In the genomic region with DNA sequence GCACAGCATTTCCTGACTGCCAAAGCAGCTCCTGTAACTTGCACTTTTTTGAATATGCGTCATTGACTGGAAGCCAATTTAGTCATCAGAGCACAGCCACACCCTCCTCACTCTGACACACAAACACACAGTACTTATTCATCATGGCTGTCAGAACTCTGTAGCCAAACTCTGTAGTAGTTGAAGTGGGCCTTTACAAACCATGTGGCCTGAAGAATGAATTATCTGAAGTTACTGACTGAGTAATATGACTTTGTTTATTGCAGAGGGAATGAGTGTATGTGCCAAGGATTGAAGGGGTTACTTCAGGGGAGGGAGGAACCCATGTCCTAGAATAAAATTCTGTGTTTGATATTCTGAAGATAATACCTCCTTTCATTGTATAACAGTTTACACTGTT, we compare ENCODE assay signal across 8 cellular contexts.
DNase-seq lines count a peak whose midpoint lies in the region; ATAC-seq, FAIRE-seq and TF ChIP-seq lines count a peak whose summit lies in the region.

No MANE protein-coding gene starts in this region.

- H3K36me3 Mint-ChIP-seq in activated T-cell treated with anti-CD3 and anti-CD28 coated beads, Interleukin-2, amount 50 U/mL, for 24 hours (ENCODE audit: low read depth) = peaks cover 59% of the 10 kb centered on the region
- H3K36me3 Mint-ChIP-seq in H9 (ENCODE audit: insufficient read depth in 1 of 3, low read depth in 3 of 3) = peaks cover 0 to 5% (median 0%) of the 10 kb centered on the region in 3 experiments; a peak in 3 of 7 replicates
- H3K36me3 Mint-ChIP-seq in naive thymus-derived CD8-positive, alpha-beta T cell = peaks cover 0 to 75% (median 41%) of the 10 kb centered on the region in 3 donors

- H3K56ac ChIP-seq in H9 (ENCODE audit: insufficient read length, low read depth, low read length) = no peak overlapping the region

- no peak for DNase-seq in activated T-cell treated with anti-CD3 and anti-CD28 coated beads, Interleukin-2, amount 50 U/mL, for 24 hours
- no peak for DNase-seq in activated T-cell treated with anti-CD3 and anti-CD28 coated beads, Interleukin-2, amount 50 U/mL, for 1 hour
- DNase-seq in RCC 7860 (ENCODE audit: low spot score) (peak; percentile 76), trophoblast cell (peak; percentile 57 to 82), H9 (no peak)
- no peak for DNase-seq in naive thymus-derived CD8-positive, alpha-beta T cell

- TF ChIP-seq CTCF in H9 (conservative IDR thresholded peaks at IDR 0.05) = no peak

- POLR2A ChIA-PET in naive thymus-derived CD8-positive, alpha-beta T cell (lab: Charles Lee) = no interaction called here

- H3T11ph ChIP-seq in H9 (ENCODE audit: low read length) = no peak overlapping the region

- H3K4me2 ChIP-seq in trophoblast cell (ENCODE audit: low read length) (no peak overlapping the region), H9 (ENCODE audit: insufficient read depth, insufficient read length, low read length) (no peak overlapping the region)

- WGBS in esophagus, 2 donors = 18 to 27% methylated on average over 1 of the region's 1 CpG
- WGBS in trophoblast cell (ENCODE audit: extremely low coverage, insufficient coverage, insufficient read length) = no CpG with 5 or more reads among the region's 1 CpG
- WGBS in H9 (ENCODE audit: extremely low coverage, insufficient read length, low lambda C conversion rate) = no CpG with 5 or more reads among the region's 1 CpG

- H3K27ac ChIP-seq in esophagus (ENCODE audit: low read depth in 2 of 2, low read length in 1 of 2) (peak overlapping the region; percentile 7 to 73), trophoblast cell (ENCODE audit: low read depth, low read length) (no peak overlapping the region), H9 (ENCODE audit: insufficient read length, low read depth, low read length) (no peak overlapping the region)

- H3K18ac ChIP-seq in trophoblast cell (ENCODE audit: low read length) (no peak overlapping the region), H9 (ENCODE audit: insufficient read length, low read depth, low read length) (no peak overlapping the region)

- no peak overlapping the region for H2BK120ac ChIP-seq in trophoblast cell (ENCODE audit: insufficient read depth, low read length, poor library complexity)
- H2BK120ac ChIP-seq in H9 (ENCODE audit: low read depth, low read length, poor library complexity, severe bottlenecking) = no peak overlapping the region

- no peak overlapping the region for H3K4me3 Mint-ChIP-seq in activated T-cell treated with anti-CD3 and anti-CD28 coated beads, Interleukin-2, amount 50 U/mL, for 24 hours
- no peak overlapping the region for H3K4me3 Mint-ChIP-seq in H9
- H3K4me3 Mint-ChIP-seq in naive thymus-derived CD8-positive, alpha-beta T cell = no peak overlapping the region

- H3K23me2 ChIP-seq in H9 (ENCODE audit: insufficient read length, low read depth, low read length, poor library complexity, severe bottlenecking) = no peaks in the 10 kb centered on the region

- no peak overlapping the region for H4K91ac ChIP-seq in trophoblast cell (ENCODE audit: low read depth, low read length)
- H4K91ac ChIP-seq in H9 (ENCODE audit: insufficient read length, low read depth, low read length) = no peak overlapping the region

- H2BK12ac ChIP-seq in trophoblast cell (ENCODE audit: low read length) (no peak overlapping the region), H9 (ENCODE audit: insufficient read length, low read depth, low read length) (no peak overlapping the region)

- H3K27ac Mint-ChIP-seq in activated T-cell treated with anti-CD3 and anti-CD28 coated beads, Interleukin-2, amount 50 U/mL, for 24 hours = peak overlapping the region; percentile 71
- 0 out of 7 replicates have a peak overlapping the region, but pooled peaks of 1 of the 3 experiments have one; percentile 28 for H3K27ac Mint-ChIP-seq in H9
- H3K27ac Mint-ChIP-seq in naive thymus-derived CD8-positive, alpha-beta T cell = no peak overlapping the region

- peaks cover 4% of the 10 kb centered on the region for H3K4me1 Mint-ChIP-seq in activated T-cell treated with anti-CD3 and anti-CD28 coated beads, Interleukin-2, amount 50 U/mL, for 24 hours (ENCODE audit: low read depth)
- H3K4me1 Mint-ChIP-seq in H9 = peaks cover 14 to 26% of the 10 kb centered on the region in 2 experiments
- no peaks in the 10 kb centered on the region for H3K4me1 Mint-ChIP-seq in naive thymus-derived CD8-positive, alpha-beta T cell

- H3K9me3 ChIP-seq in esophagus (ENCODE audit: control insufficient read depth in 2 of 2, insufficient read depth in 1 of 2, low read depth in 1 of 2, low read length in 1 of 2) = no peaks in the 10 kb centered on the region
- H3K9me3 ChIP-seq in trophoblast cell (ENCODE audit: insufficient read depth, low read depth, low read length) = no peaks in the 10 kb centered on the region
- H3K9me3 ChIP-seq in H9 (ENCODE audit: control insufficient read depth, low read depth, low read length) = no peaks in the 10 kb centered on the region

- H3K27me3 Mint-ChIP-seq in activated T-cell treated with anti-CD3 and anti-CD28 coated beads, Interleukin-2, amount 50 U/mL, for 24 hours = no peaks in the 10 kb centered on the region
- no peaks in the 10 kb centered on the region for H3K27me3 Mint-ChIP-seq in H9 (ENCODE audit: low read depth)
- H3K27me3 Mint-ChIP-seq in naive thymus-derived CD8-positive, alpha-beta T cell = no peaks in the 10 kb centered on the region

- no peak for ATAC-seq in GM21528 (IDR thresholded peaks at IDR 0.05; ENCODE audit: low FRiP score, unreplicated experiment)
- ATAC-seq in naive thymus-derived CD8-positive, alpha-beta T cell = no peak

- H3K79me1 ChIP-seq in trophoblast cell (ENCODE audit: low read length) (peaks cover 4% of the 10 kb centered on the region), H9 (ENCODE audit: insufficient read depth, low read depth, low read length, poor library complexity, severe bottlenecking) (no peaks in the 10 kb centered on the region)

- no peak overlapping the region for H3K4ac ChIP-seq in trophoblast cell (ENCODE audit: low read depth, low read length)
- no peak overlapping the region for H3K4ac ChIP-seq in H9 (ENCODE audit: low read depth, low read length)

- peak; percentile 89 for FAIRE-seq in RCC 7860 (lab: Jason Lieb, UNC)

- no peaks in the 10 kb centered on the region for H4K20me1 ChIP-seq in H9 (ENCODE audit: control insufficient read depth, insufficient read depth, insufficient read length)

- no peaks in the 10 kb centered on the region for H3K79me2 ChIP-seq in trophoblast cell (ENCODE audit: control insufficient read depth, insufficient read depth, low read length, poor library complexity)
- H3K79me2 ChIP-seq in H9 (ENCODE audit: insufficient read depth, low read length) = no peaks in the 10 kb centered on the region

- peaks cover 0 to 6% of the 10 kb centered on the region in 2 donors for H3K4me1 ChIP-seq in esophagus (ENCODE audit: control insufficient read depth in 2 of 2, insufficient read depth in 2 of 2, low read length in 1 of 2)
- H3K4me1 ChIP-seq in trophoblast cell (ENCODE audit: control insufficient read depth in 1 of 2, insufficient read depth in 2 of 2, low read length in 2 of 2) = peaks cover 2 to 3% of the 10 kb centered on the region in 2 experiments
- peaks cover 3% of the 10 kb centered on the region; the same call in 1 of the 2 replicates for H3K4me1 ChIP-seq in H9 (ENCODE audit: insufficient read depth, low read length)

- no peak overlapping the region for H3K4me3 ChIP-seq in esophagus (ENCODE audit: low read depth in 1 of 2, low read length in 2 of 2)
- H3K4me3 ChIP-seq in trophoblast cell (ENCODE audit: low read depth, low read length) = no peak overlapping the region

- H2BK5ac ChIP-seq in trophoblast cell (ENCODE audit: low read depth, low read length, poor library complexity) = no peak overlapping the region
- H2BK5ac ChIP-seq in H9 (ENCODE audit: insufficient read length, low read length) = no peak overlapping the region

- H3K9me3 Mint-ChIP-seq in activated T-cell treated with anti-CD3 and anti-CD28 coated beads, Interleukin-2, amount 50 U/mL, for 24 hours = no peaks in the 10 kb centered on the region
- no peaks in the 10 kb centered on the region for H3K9me3 Mint-ChIP-seq in H9
- no peaks in the 10 kb centered on the region for H3K9me3 Mint-ChIP-seq in naive thymus-derived CD8-positive, alpha-beta T cell

- H3K27me3 ChIP-seq in esophagus (ENCODE audit: control insufficient read depth in 1 of 2, insufficient read depth in 2 of 2, low read length in 2 of 2) (no peaks in the 10 kb centered on the region), trophoblast cell (ENCODE audit: insufficient read depth, low read length) (no peaks in the 10 kb centered on the region), H9 (ENCODE audit: insufficient read depth, low read length) (no peaks in the 10 kb centered on the region)

- no peak overlapping the region for H2BK15ac ChIP-seq in H9 (ENCODE audit: low read depth, low read length)

- H4K8ac ChIP-seq in trophoblast cell (ENCODE audit: low read depth, low read length) (no peak overlapping the region), H9 (replicated peaks; ENCODE audit: insufficient read length, low read depth, low read length) (no peak overlapping the region)

- H3K14ac ChIP-seq in trophoblast cell (ENCODE audit: low read length) (no peak overlapping the region), H9 (ENCODE audit: insufficient read depth, low read length) (no peak overlapping the region)

- H2AFZ ChIP-seq in trophoblast cell (ENCODE audit: insufficient read depth, low read length, poor library complexity) = no peak overlapping the region
- H2AFZ ChIP-seq in H9 (ENCODE audit: low read length) = no peak overlapping the region

- no peak overlapping the region for H4K12ac ChIP-seq in trophoblast cell (ENCODE audit: low read depth, low read length)

- H3K9ac ChIP-seq in trophoblast cell (ENCODE audit: low read length) (no peak overlapping the region), H9 (ENCODE audit: extremely low read depth, insufficient read length, low read length) (no peak overlapping the region)

- H3K36me3 ChIP-seq in esophagus (ENCODE audit: control insufficient read depth in 2 of 2, insufficient read depth in 2 of 2, low read length in 1 of 2) (peaks cover 0 to 3% of the 10 kb centered on the region in 2 donors), trophoblast cell (ENCODE audit: control insufficient read depth in 1 of 2, insufficient read depth in 2 of 2, low read length in 2 of 2) (no peaks in the 10 kb centered on the region)

- H2BK20ac ChIP-seq in H9 (ENCODE audit: low read depth, low read length, poor library complexity, severe bottlenecking) = no peak overlapping the region

- no peak overlapping the region for H3K23ac ChIP-seq in trophoblast cell (ENCODE audit: low read length)
- H3K23ac ChIP-seq in H9 (ENCODE audit: insufficient read length, low read depth, low read length) = no peak overlapping the region

- H2AK5ac ChIP-seq in trophoblast cell (ENCODE audit: low read length) = no peak overlapping the region
- H2AK5ac ChIP-seq in H9 (ENCODE audit: insufficient read length, low read length) = no peak overlapping the region

- H4K5ac ChIP-seq in H9 (ENCODE audit: insufficient read length, low read depth, low read length) = no peak overlapping the region

Comparison
In these comparisons a context has a peak if more than half of its experiments do, and no peak if none do; other contexts are left out.
1. DNase-seq: peak in RCC 7860 (single experiment) and trophoblast cell (2 of 2); none in activated T-cell treated with anti-CD3 and anti-CD28 coated beads, Interleukin-2, amount 50 U/mL, for 24 hours (single experiment), activated T-cell treated with anti-CD3 and anti-CD28 coated beads, Interleukin-2, amount 50 U/mL, for 1 hour (single experiment), H9 (single experiment) and naive thymus-derived CD8-positive, alpha-beta T cell (0 of 10).
2. H3K27ac ChIP-seq: peak in esophagus (2 of 2); none in trophoblast cell (single experiment) and H9 (single experiment).